Comparison of ENCODE assay signal across 14 cellular contexts in the genomic region with DNA sequence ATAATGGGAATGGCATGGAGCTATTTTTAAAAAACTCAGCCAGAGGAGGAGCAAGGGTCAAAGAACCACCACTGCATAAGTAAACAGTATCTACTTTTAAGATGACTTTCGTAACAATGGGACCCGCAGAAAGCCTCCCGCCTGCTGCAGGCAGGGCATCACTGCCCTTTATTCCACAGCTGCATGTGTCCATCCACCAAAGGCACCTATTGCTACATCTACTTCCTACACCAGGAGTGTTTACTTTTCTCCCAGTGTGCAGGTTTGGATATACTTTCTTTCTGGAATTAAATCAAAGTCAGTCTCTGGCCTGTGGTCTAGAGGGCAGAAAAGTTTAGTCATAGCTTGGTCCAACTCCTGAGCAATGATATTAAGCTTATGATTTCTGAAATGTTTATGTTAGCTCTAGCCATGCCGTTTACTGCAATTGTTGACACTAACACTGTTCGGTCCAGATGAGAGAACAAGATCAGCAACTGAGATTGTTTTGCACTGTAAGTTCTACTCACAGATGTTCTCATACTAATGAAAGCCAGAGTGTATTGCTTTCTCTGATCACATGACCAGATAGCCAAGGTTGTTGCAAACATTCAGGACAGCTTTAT.
A peak's percentile ranks its signal among the peaks of the same experiment; 100 is the strongest.
DNase-seq lines count a peak whose midpoint lies in the region; ATAC-seq and TF ChIP-seq lines count a peak whose summit lies in the region.
"Had no signal": no experiment of that assay in that cellular context is flagged by ENCODE, and none has a peak within 500 bp of the region (broad histone marks: within the 10 kb centered on the region; RNA-seq: fewer than 3 reads in every experiment).

No MANE protein-coding gene starts in this region.

- no peaks in the 10 kb centered on the region for H3K9me2 ChIP-seq in hepatocyte (replicated peaks; ENCODE audit: insufficient read depth)

- no peak overlapping the region for H2AFZ ChIP-seq in hepatocyte

- H3K4me1 ChIP-seq in hepatocyte (ENCODE audit: insufficient read depth), result peaks cover 22% of the 10 kb centered on the region
- H3K4me1 ChIP-seq: heart right ventricle had no signal

- H3K4me2 ChIP-seq in hepatocyte, result peak overlapping the region; percentile 24

- WGBS in hepatocyte (ENCODE audit: low lambda C conversion rate, missing lambda C conversion rate), result 50% methylated on average over 5 of the region's 5 CpGs

- H3K27ac ChIP-seq in hepatocyte, result peak overlapping the region; percentile 26
- H3K27ac ChIP-seq: heart right ventricle, neutrophil had no signal

- ATAC-seq in HG03439 (IDR thresholded peaks at IDR 0.05; ENCODE audit: unreplicated experiment), result no peak
- ATAC-seq: heart right ventricle had no signal

- H3K9me3 ChIP-seq in hepatocyte (ENCODE audit: low read depth), result no peaks in the 10 kb centered on the region
- H3K9me3 ChIP-seq: heart right ventricle, neutrophil had no signal

- H3K36me3 ChIP-seq in hepatocyte (replicated peaks; ENCODE audit: insufficient read depth, low read depth), result no peaks in the 10 kb centered on the region
- H3K36me3 ChIP-seq: heart right ventricle, neutrophil had no signal

- H3K79me2 ChIP-seq in hepatocyte, result no peaks in the 10 kb centered on the region

- no peak overlapping the region for H3K4me3 ChIP-seq in hepatocyte
- H3K4me3 ChIP-seq: heart right ventricle had no signal

- H4K20me1 ChIP-seq in hepatocyte (ENCODE audit: insufficient read depth, poor library complexity, severe bottlenecking), result no peaks in the 10 kb centered on the region

- in situ Hi-C loops in GM13977 (cut with MboI; ENCODE audit: low pct_unique_long_range_greater_than_20kb, low sequenced_read_pairs, unreplicated experiment), result no loop called here

- TF ChIP-seq CTCF in hepatocyte (IDR thresholded peaks at IDR 0.05; ENCODE audit: poor library complexity) (no peak), GM13977 (IDR thresholded peaks at IDR 0.05; ENCODE audit: extremely low read depth, insufficient read depth, missing control alignments) (no peak)

- H3K27me3 ChIP-seq in hepatocyte, result no peaks in the 10 kb centered on the region
- H3K27me3 ChIP-seq: heart right ventricle, neutrophil had no signal

- DNase-seq in HCEC 1CT, result peak; percentile 36
- DNase-seq in SK-N-DZ (ENCODE audit: low spot score), result peak; percentile 30
- peak; percentile 38 for DNase-seq in hepatocyte (ENCODE audit: low spot score)
- peak; percentile 10 for DNase-seq in smooth muscle cell of the brain vasculature (ENCODE audit: low read depth, low spot score)
- DNase-seq in NCI-H510A (lab: John Stamatoyannopoulos, UW), result no peak
- no peak for DNase-seq in GM13977 (ENCODE audit: low spot score)
- DNase-seq in HPDE6-E6E7 (ENCODE audit: extremely low spot score), result no peak
- DNase-seq: activated CD4-positive, CD25-positive, alpha-beta regulatory T cell; activated naive CD4-positive, alpha-beta T cell treated with anti-CD3 and anti-CD28 coated beads, Interleukin-2, amount 10 ng/mL, durations not matched to agents 7 days and 5 days; caudate nucleus; heart right ventricle; Kasumi-1 had no signal

Comparison
In these comparisons a context has a peak if more than half of its experiments do, and no peak if none do; other contexts are left out.
1. DNase-seq: peak in HCEC 1CT (single experiment), SK-N-DZ (single experiment), hepatocyte (single experiment) and smooth muscle cell of the brain vasculature (single experiment); none in NCI-H510A (single experiment), GM13977 (single experiment) and HPDE6-E6E7 (single experiment).